Comparison of ENCODE assay signal across 8 cellular contexts in genomic region chr18:54223568-54224241, GRCh38. TPM values are rescaled to one million over a fixed set of nuclear protein-coding genes. Genes with fewer than 3 reads are reported as not detected.
DNase-seq lines count a peak whose midpoint lies in the region; ATAC-seq lines count a peak whose summit lies in the region.

No MANE protein-coding gene starts in this region.

- H3K9me2 ChIP-seq in Karpas-422 (replicated peaks; ENCODE audit: insufficient read depth, low read length) = no peaks in the 10 kb centered on the region

- H3K27ac ChIP-seq in Karpas-422 (ENCODE audit: low read length) = peak overlapping the region; percentile 98
- H3K27ac ChIP-seq in SJSA1 = no peak overlapping the region

- no peaks in the 10 kb centered on the region for H3K9me3 Mint-ChIP-seq in activated naive CD8-positive, alpha-beta T cell (ENCODE audit: low read depth)

- DNase-seq in Daoy (ENCODE audit: low read depth) = peak; percentile 77
- DNase-seq in H4 (ENCODE audit: low spot score) = peak; percentile 69
- DNase-seq in Karpas-422 = peak; percentile 84
- DNase-seq in SJSA1 (ENCODE audit: low read depth in 1 of 2, low spot score in 2 of 2) = peak; percentile 47 to 53
- peak; percentile 51 for DNase-seq in Right ventricle myocardium superior
- DNase-seq in pons (ENCODE audit: low spot score) = peak; percentile 51
- DNase-seq in central memory CD4-positive, alpha-beta T cell = no peak

- peaks cover 48% of the 10 kb centered on the region for H3K4me1 Mint-ChIP-seq in activated naive CD8-positive, alpha-beta T cell (ENCODE audit: low read depth)

- peak; percentile 16 for ATAC-seq in Right ventricle myocardium superior (ENCODE audit: poor library complexity)

- no peak overlapping the region for H2AFZ ChIP-seq in Karpas-422 (ENCODE audit: low read length)

- peak overlapping the region; percentile 77 for H3K9ac ChIP-seq in Karpas-422 (ENCODE audit: low read length)

- H3K36me3 ChIP-seq in Karpas-422 (ENCODE audit: insufficient read depth, low read length) (peaks cover 25% of the 10 kb centered on the region), SJSA1 (peaks cover 15% of the 10 kb centered on the region)

- H3K27me3 Mint-ChIP-seq in activated naive CD8-positive, alpha-beta T cell = no peaks in the 10 kb centered on the region

- H3K4me3 ChIP-seq in Karpas-422 (ENCODE audit: low read length) (peak overlapping the region; percentile 77), SJSA1 (peak overlapping the region; percentile 92)

- H3K4me3 Mint-ChIP-seq in activated naive CD8-positive, alpha-beta T cell = peak overlapping the region; percentile 97

- H3K27me3 ChIP-seq in Karpas-422 (ENCODE audit: low read length) = no peaks in the 10 kb centered on the region
- H3K27me3 ChIP-seq in SJSA1 (replicated peaks) = no peaks in the 10 kb centered on the region

- peak overlapping the region; percentile 98 for H3K27ac Mint-ChIP-seq in activated naive CD8-positive, alpha-beta T cell

- H3K4me1 ChIP-seq in Karpas-422 (ENCODE audit: low read length) (peaks cover 52% of the 10 kb centered on the region), SJSA1 (replicated peaks) (peaks cover 21% of the 10 kb centered on the region)

- H4K20me1 ChIP-seq in Karpas-422 (ENCODE audit: insufficient read depth, low read depth, low read length) = peaks cover 7% of the 10 kb centered on the region

- H3K4me2 ChIP-seq in Karpas-422 (ENCODE audit: low read depth, low read length, poor library complexity, severe bottlenecking) = peak overlapping the region; percentile 97

- H3K9me3 ChIP-seq in Karpas-422 (ENCODE audit: low read length) = no peaks in the 10 kb centered on the region
- H3K9me3 ChIP-seq in SJSA1 (replicated peaks) = no peaks in the 10 kb centered on the region

- peaks cover 8% of the 10 kb centered on the region for H3K36me3 Mint-ChIP-seq in activated naive CD8-positive, alpha-beta T cell

- intact Hi-C loops in Right ventricle myocardium superior (cut with DNase I) = loop anchor here (2.0 kb wide), 1 partner anchor 47 kb away; no protein-coding TSS in a partner anchor

- peaks cover 50% of the 10 kb centered on the region for H3K79me2 ChIP-seq in Karpas-422 (ENCODE audit: low read length)

RNA-seq across cellular contexts. Expression of gene MBD2, which starts 0.8 kb away (rescaled TPM):
- 21.9 and 23.5 TPM in 2 replicates for total RNA-seq in Daoy (2014; rRNA removed; shearing (Covaris generic))
- total RNA-seq in H4 (2014; rRNA removed; shearing (Covaris generic)) = 25.0 and 494 TPM in 2 replicates
- 53.5 and 61.3 TPM in 2 replicates for total RNA-seq in Karpas-422 (2014; rRNA removed; shearing (Covaris generic); ENCODE audit: low replicate concordance)
- total RNA-seq in SJSA1 (2014; rRNA removed; shearing (Covaris generic)) = 38.4 and 41.5 TPM in 2 replicates
- total RNA-seq in Right ventricle myocardium superior = 43.6 TPM

RNA-seq across cellular contexts. Expression of gene POLI, which starts 45.6 kb away (rescaled TPM):
- 3.6 and 10.5 TPM in 2 replicates for total RNA-seq in Daoy (2014; rRNA removed; shearing (Covaris generic))
- 10.1 and 26.1 TPM in 2 replicates for total RNA-seq in H4 (2014; rRNA removed; shearing (Covaris generic))
- total RNA-seq in Karpas-422 (2014; rRNA removed; shearing (Covaris generic); ENCODE audit: low replicate concordance) = 20.1 and 43.2 TPM in 2 replicates
- total RNA-seq in SJSA1 (2014; rRNA removed; shearing (Covaris generic)) = 6.4 and 12.5 TPM in 2 replicates
- 20.9 TPM for total RNA-seq in Right ventricle myocardium superior
